ENCODE assay signal across 20 cellular contexts in the genomic region with DNA sequence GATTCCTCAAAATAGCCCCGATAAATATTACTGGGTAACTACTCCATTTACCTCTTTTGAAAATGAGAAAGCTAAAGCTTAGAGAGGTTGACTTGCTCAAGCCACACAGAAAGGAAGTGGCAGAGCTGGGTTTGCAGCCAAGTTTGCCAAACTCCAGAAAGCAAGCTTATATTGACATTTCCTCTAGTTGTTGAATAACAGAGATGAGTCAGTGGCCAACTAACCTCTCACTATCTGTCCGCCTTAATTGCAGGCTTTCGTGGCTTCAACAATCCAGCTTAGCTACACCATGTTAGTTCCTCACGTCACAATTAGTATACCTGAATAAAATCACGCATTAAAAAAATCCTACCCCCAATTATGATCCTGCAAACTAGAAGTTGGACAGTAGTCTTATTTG.
DNase-seq lines count a peak whose midpoint lies in the region; TF ChIP-seq lines count a peak whose summit lies in the region.
"Had no signal": no experiment of that assay in that cellular context is flagged by ENCODE, and none has a peak within 500 bp of the region (broad histone marks: within the 10 kb centered on the region; RNA-seq: fewer than 3 reads in every experiment).

No MANE protein-coding gene starts in this region.

- TF ChIP-seq CTCF in epithelial cell of proximal tubule (conservative IDR thresholded peaks at IDR 0.05; ENCODE audit: low read depth, low read length), result no peak
- TF ChIP-seq CTCF in transverse colon (IDR thresholded peaks at IDR 0.05), result no peak
- TF ChIP-seq CTCF in HFFc6 (IDR thresholded peaks at IDR 0.05), result no peak

- in situ Hi-C loops in transverse colon (cut with MboI; ENCODE audit: low pct_ligation_motif_present in 1 of 4, low pct_unique_long_range_greater_than_20kb in 1 of 4, low sequenced_read_pairs in 3 of 4), result no loop called here

- H3K4me3 ChIP-seq in epithelial cell of proximal tubule (ENCODE audit: low read depth, low read length) (no peak overlapping the region), transverse colon (no peak overlapping the region)
- H3K4me3 ChIP-seq: esophagus squamous epithelium, thoracic aorta had no signal

- peaks cover 0 to 5% (median 0%) of the 10 kb centered on the region in 4 donors for H3K4me1 ChIP-seq in transverse colon
- H3K4me1 ChIP-seq: esophagus squamous epithelium had no signal

- 59 to 61% methylated on average over 5 of the region's 5 CpGs for WGBS in transverse colon (ENCODE audit: low coverage in 1 of 2), 2 donors

- H3K4me3 Mint-ChIP-seq in HFFc6, result no peak overlapping the region
- H3K4me3 Mint-ChIP-seq: activated CD8-positive, alpha-beta memory T cell treated with anti-CD3 and anti-CD28 coated beads, Interleukin-2, amount 10 ng/mL, durations not matched to agents 7 days and 5 days; dendritic cell treated with granulocyte-macrophage colony-stimulating factor and Interleukin-4, amounts not matched to agents 40 ng/mL and 50 ng/mL, for 4 days had no signal

- intact Hi-C loops in transverse colon (cut with DNase I; ENCODE audit: low total_unique reads), result no loop called here

- H3K27ac Mint-ChIP-seq in HFFc6, result no peak overlapping the region
- H3K27ac Mint-ChIP-seq: activated CD8-positive, alpha-beta memory T cell treated with anti-CD3 and anti-CD28 coated beads, Interleukin-2, amount 10 ng/mL, durations not matched to agents 7 days and 5 days; dendritic cell treated with granulocyte-macrophage colony-stimulating factor and Interleukin-4, amounts not matched to agents 40 ng/mL and 50 ng/mL, for 4 days had no signal

- no peak for TF ChIP-seq POLR2A in transverse colon (IDR thresholded peaks at IDR 0.05)

- H3K27me3 Mint-ChIP-seq in HFFc6 (ENCODE audit: insufficient read depth), result no peaks in the 10 kb centered on the region
- H3K27me3 Mint-ChIP-seq: activated CD8-positive, alpha-beta memory T cell treated with anti-CD3 and anti-CD28 coated beads, Interleukin-2, amount 10 ng/mL, durations not matched to agents 7 days and 5 days; dendritic cell treated with granulocyte-macrophage colony-stimulating factor and Interleukin-4, amounts not matched to agents 40 ng/mL and 50 ng/mL, for 4 days had no signal

- no peaks in the 10 kb centered on the region for H3K36me3 ChIP-seq in transverse colon
- H3K36me3 ChIP-seq: esophagus squamous epithelium, thoracic aorta had no signal

- H3K27ac ChIP-seq in transverse colon, result no peak overlapping the region
- H3K27ac ChIP-seq: esophagus squamous epithelium, KMS-11, thoracic aorta had no signal

- no peak for TF ChIP-seq EP300 in transverse colon (IDR thresholded peaks at IDR 0.05; ENCODE audit: low read depth)

- H3K9me3 Mint-ChIP-seq in HFFc6, result peaks cover 36% of the 10 kb centered on the region
- H3K9me3 Mint-ChIP-seq: dendritic cell treated with granulocyte-macrophage colony-stimulating factor and Interleukin-4, amounts not matched to agents 40 ng/mL and 50 ng/mL, for 4 days had no signal

- no peaks in the 10 kb centered on the region for H3K27me3 ChIP-seq in transverse colon
- H3K27me3 ChIP-seq: esophagus squamous epithelium had no signal

- DNase-seq in NCI-H2029 (lab: John Stamatoyannopoulos, UW), result peak; percentile 5
- DNase-seq in NCI-H2029 treated with DMSO at 0.1 percent for 48 hours (lab: John Stamatoyannopoulos, UW), result no peak
- peak; percentile 70 to 72 for DNase-seq in NOMO-1 (lab: John Stamatoyannopoulos, UW; ENCODE audit: unreplicated experiment in 2 of 2)
- peak; percentile 53 for DNase-seq in epithelial cell of proximal tubule (ENCODE audit: low read depth)
- peak; percentile 10 for DNase-seq in transverse colon
- no peak for DNase-seq in HFFc6
- DNase-seq in OCI-M1 (lab: John Stamatoyannopoulos, UW), result no peak
- no peak for DNase-seq in NCI-H1694 treated with DMSO at 0.1 percent for 48 hours (lab: John Stamatoyannopoulos, UW)
- DNase-seq: activated CD8-positive, alpha-beta memory T cell treated with anti-CD3 and anti-CD28 coated beads, Interleukin-2, amount 10 ng/mL, durations not matched to agents 7 days and 5 days; activated gamma-delta T cell treated with Interleukin-2 at 50 U/mL for 16 hours; aorta; esophagus squamous epithelium; head of caudate nucleus; NCI-H1694; NCI-H510A treated with DMSO at 0.1 percent for 48 hours; RPMI8226; stimulated activated CD4-positive, alpha-beta T cell treated with anti-CD3 and anti-CD28 coated beads, Interleukin-4, amount 100 ng/mL, for 24 hours had no signal

- no peaks in the 10 kb centered on the region; the same call in 1 of the 2 replicates for H3K36me3 Mint-ChIP-seq in HFFc6 (ENCODE audit: low read depth)
- H3K36me3 Mint-ChIP-seq: activated CD8-positive, alpha-beta memory T cell treated with anti-CD3 and anti-CD28 coated beads, Interleukin-2, amount 10 ng/mL, durations not matched to agents 7 days and 5 days had no signal

- no peaks in the 10 kb centered on the region for H3K4me1 Mint-ChIP-seq in HFFc6 (ENCODE audit: low read depth)
- H3K4me1 Mint-ChIP-seq: activated CD8-positive, alpha-beta memory T cell treated with anti-CD3 and anti-CD28 coated beads, Interleukin-2, amount 10 ng/mL, durations not matched to agents 7 days and 5 days had no signal

- no peaks in the 10 kb centered on the region for H3K9me3 ChIP-seq in transverse colon
- H3K9me3 ChIP-seq: esophagus squamous epithelium, thoracic aorta had no signal

Comparison
In these comparisons a context has a peak if more than half of its experiments do, and no peak if none do; other contexts are left out.
1. DNase-seq: peak in NCI-H2029 (single experiment), NOMO-1 (2 of 2), epithelial cell of proximal tubule (single experiment) and transverse colon (single experiment); none in NCI-H2029 treated with DMSO at 0.1 percent for 48 hours (single experiment), HFFc6 (single experiment), OCI-M1 (single experiment) and NCI-H1694 treated with DMSO at 0.1 percent for 48 hours (single experiment).